ENCODE assay signal across 13 cellular contexts in genomic region chr6:36659271-36659670, GRCh38. TPM values are rescaled to one million over a fixed set of nuclear protein-coding genes. Genes with fewer than 3 reads are reported as not detected.
DNase-seq lines count a peak whose midpoint lies in the region; TF ChIP-seq lines count a peak whose summit lies in the region.
"Had no signal": no experiment of that assay in that cellular context is flagged by ENCODE, and none has a peak within 500 bp of the region (broad histone marks: within the 10 kb centered on the region; RNA-seq: fewer than 3 reads in every experiment).

No MANE protein-coding gene starts in this region.

- H3F3A ChIP-seq in GM23248 (ENCODE audit: insufficient read depth), result peaks cover 28% of the 10 kb centered on the region

- H3K27me3 ChIP-seq in GM23248 (replicated peaks; ENCODE audit: insufficient read depth) (no peaks in the 10 kb centered on the region), hepatocyte (peaks cover 4% of the 10 kb centered on the region), spleen (replicated peaks in 1 of 7) (peaks cover 0 to 48% (median 10%) of the 10 kb centered on the region in 7 donors)

- H3K4me2 ChIP-seq in GM23248 (ENCODE audit: unreplicated experiment) (peak overlapping the region; percentile 9), hepatocyte (no peak overlapping the region)

- H3K4me1 ChIP-seq in GM23248 (ENCODE audit: insufficient read depth), result peaks cover 25% of the 10 kb centered on the region
- H3K4me1 ChIP-seq in hepatocyte (ENCODE audit: insufficient read depth), result peaks cover 15% of the 10 kb centered on the region
- peaks cover 0 to 32% (median 9%) of the 10 kb centered on the region in 6 donors for H3K4me1 ChIP-seq in spleen

- no peaks in the 10 kb centered on the region for H3K36me3 ChIP-seq in GM23248 (ENCODE audit: low read depth)
- no peaks in the 10 kb centered on the region for H3K36me3 ChIP-seq in hepatocyte (replicated peaks; ENCODE audit: insufficient read depth, low read depth)
- H3K36me3 ChIP-seq in spleen, result no peaks in the 10 kb centered on the region
- H3K36me3 ChIP-seq: esophagus squamous epithelium had no signal

- TF ChIP-seq POLR2A in spleen (IDR thresholded peaks at IDR 0.05), result no peak

- no peaks in the 10 kb centered on the region for H3K9me2 ChIP-seq in GM23248 (ENCODE audit: insufficient read depth)
- no peaks in the 10 kb centered on the region for H3K9me2 ChIP-seq in hepatocyte (replicated peaks; ENCODE audit: insufficient read depth)

- in situ Hi-C loops in GM23248 (cut with MboI), result no loop called here
- in situ Hi-C loops in astrocyte of the cerebellum (cut with HindIII; ENCODE audit: low sequenced_read_pairs), result no loop called here

- no peak overlapping the region for H3K9ac ChIP-seq in GM23248

- H3K79me2 ChIP-seq in GM23248 (ENCODE audit: insufficient read depth) (no peaks in the 10 kb centered on the region), hepatocyte (no peaks in the 10 kb centered on the region)

- peak overlapping the region; percentile 11; the same call in 1 of the 2 replicates for H3K27ac ChIP-seq in GM23248
- H3K27ac ChIP-seq in hepatocyte, result no peak overlapping the region
- no peak overlapping the region for H3K27ac ChIP-seq in spleen
- H3K27ac ChIP-seq: esophagus squamous epithelium had no signal

- intact Hi-C loops in spleen (cut with DNase I; ENCODE audit: low total_unique reads), result no loop called here

- H3K4me3 ChIP-seq in AG10803 (ENCODE audit: low read length) (no peak overlapping the region), GM23248 (no peak overlapping the region), astrocyte of the cerebellum (ENCODE audit: low read depth, low read length) (no peak overlapping the region), hepatocyte (no peak overlapping the region), spleen (no peak overlapping the region)
- H3K4me3 ChIP-seq: esophagus squamous epithelium had no signal

- DNase-seq in AG10803 (ENCODE audit: low read depth) (peak; percentile 99), GM23248 (peak; percentile 97), astrocyte of the cerebellum (ENCODE audit: low read depth) (peak; percentile 55), hepatocyte (ENCODE audit: low spot score) (peak; percentile 69), OCI-M2 (lab: John Stamatoyannopoulos, UW; ENCODE audit: unreplicated experiment) (no peak), amygdala (lab: John Stamatoyannopoulos, UW) (no peak), spleen (no peak)
- DNase-seq in activated naive CD4-positive, alpha-beta T cell (lab: John Stamatoyannopoulos, UW), result no peak
- DNase-seq: activated CD8-positive, alpha-beta memory T cell treated with anti-CD3 and anti-CD28 coated beads, Interleukin-2, amount 50 U/mL, for 4 hours; CD8-positive, alpha-beta memory T cell; esophagus squamous epithelium; stimulated activated naive CD8-positive, alpha-beta T cell treated with anti-CD3 and anti-CD28 coated beads, Interleukin-15, Interleukin-2, amounts not matched to agents 100 U/mL and 50 U/mL, for 24 hours had no signal

- WGBS in GM23248 (ENCODE audit: low coverage in 1 of 2, low lambda C conversion rate in 2 of 2, missing lambda C conversion rate in 2 of 2), 2 experiments, result 7 to 11% methylated on average over 1 of the region's 1 CpG
- WGBS in hepatocyte (ENCODE audit: low lambda C conversion rate, missing lambda C conversion rate), result 48% methylated on average over 1 of the region's 1 CpG
- 60 to 80% (median 77%) methylated on average over 1 of the region's 1 CpG for WGBS in spleen, 5 donors

- H3K9me3 ChIP-seq in GM23248 (ENCODE audit: low read depth) (no peaks in the 10 kb centered on the region), hepatocyte (ENCODE audit: low read depth) (no peaks in the 10 kb centered on the region), spleen (no peaks in the 10 kb centered on the region)
- H3K9me3 ChIP-seq: esophagus squamous epithelium had no signal

- H2AFZ ChIP-seq in GM23248 (no peak overlapping the region), hepatocyte (no peak overlapping the region)

- TF ChIP-seq CTCF in AG10803 (conservative IDR thresholded peaks at IDR 0.05; ENCODE audit: low read length) (no peak), astrocyte of the cerebellum (IDR thresholded peaks at IDR 0.05; ENCODE audit: low read depth, low read length, missing control alignments) (no peak), hepatocyte (IDR thresholded peaks at IDR 0.05; ENCODE audit: poor library complexity) (no peak), spleen (IDR thresholded peaks at IDR 0.05 in 8 of 11, conservative IDR thresholded peaks at IDR 0.05 in 3 of 11) (no peak)

- no peaks in the 10 kb centered on the region for H4K20me1 ChIP-seq in GM23248 (ENCODE audit: insufficient read depth)
- no peaks in the 10 kb centered on the region for H4K20me1 ChIP-seq in hepatocyte (ENCODE audit: insufficient read depth, poor library complexity, severe bottlenecking)

RNA-seq across cellular contexts. Expression of gene CDKN1A, which starts 19.2 kb away (rescaled TPM):
- total RNA-seq in GM23248 (2014; rRNA removed; shearing (Covaris generic)), result 469 and 549 TPM in 2 replicates
- 813 and 856 TPM in 2 replicates for polyA plus RNA-seq in GM23248 (2016; fragmentation: Nextera tagmentation; extraction: Ambion mirVana)
- 246 TPM in 2 replicates for total RNA-seq in hepatocyte
- polyA plus RNA-seq in hepatocyte, result 318 and 344 TPM in 2 replicates
- total RNA-seq in spleen, result 10 to 100 TPM; 26.5 to 58.5 (median 32.8) TPM
- 10 to 100 TPM; 10.7 to 18.4 (median 11.9) TPM for polyA plus RNA-seq in spleen

RNA-seq across cellular contexts. Expression of gene RAB44, which starts 38.4 kb away (rescaled TPM):
- total RNA-seq in GM23248 (2014; rRNA removed; shearing (Covaris generic)), result not detected in 2 replicates
- polyA plus RNA-seq in GM23248 (2016; fragmentation: Nextera tagmentation; extraction: Ambion mirVana) (not detected in 2 replicates), hepatocyte (not detected in 2 replicates), spleen (under 1 TPM; 0.06 to 0.26 (median 0.24) TPM)
- total RNA-seq in hepatocyte (not detected in 2 replicates), spleen (1 to 10 TPM in 5 of 7 donors, under 1 TPM in 2; 0.54 to 3.5 (median 1.3) TPM)
- total RNA-seq: CD8-positive, alpha-beta memory T cell; pulmonary artery endothelial cell had no signal
- polyA plus RNA-seq: CD8-positive, alpha-beta memory T cell had no signal

Comparison
In these comparisons a context has a peak if more than half of its experiments do, and no peak if none do; other contexts are left out.
1. DNase-seq: peak in AG10803 (single experiment), GM23248 (single experiment), astrocyte of the cerebellum (single experiment) and hepatocyte (single experiment); none in activated naive CD4-positive, alpha-beta T cell (0 of 4), OCI-M2 (single experiment), amygdala (0 of 56) and spleen (single experiment).